26 cellular contexts compared by ENCODE assay signal in genomic region chr13:90448466-90449037, GRCh38.
DNase-seq lines count a peak whose midpoint lies in the region; ATAC-seq, FAIRE-seq and TF ChIP-seq lines count a peak whose summit lies in the region.
"Had no signal": no experiment of that assay in that cellular context is flagged by ENCODE, and none has a peak within 500 bp of the region (broad histone marks: within the 10 kb centered on the region; RNA-seq: fewer than 3 reads in every experiment).

No MANE protein-coding gene starts in this region.

- peak overlapping the region; percentile 79 for H3K27ac Mint-ChIP-seq in type B pancreatic cell
- H3K27ac Mint-ChIP-seq: activated naive CD8-positive, alpha-beta T cell treated with anti-CD3 and anti-CD28 coated beads, Interleukin-2, amount 10 ng/mL, durations not matched to agents 7 days and 5 days; stimulated activated naive B cell treated with anti-CD40 and anti-IgM and Interleukin-4, amounts not matched to agents 10 μg/mL and 1 μg/mL and 100 μg/mL, for 72 hours; WTC11 had no signal

- peaks cover 10% of the 10 kb centered on the region for H3K9me3 Mint-ChIP-seq in type B pancreatic cell
- H3K9me3 Mint-ChIP-seq: activated naive CD8-positive, alpha-beta T cell treated with anti-CD3 and anti-CD28 coated beads, Interleukin-2, amount 10 ng/mL, durations not matched to agents 7 days and 5 days had no signal

- H3K27ac ChIP-seq in epithelial cell of prostate, result peak overlapping the region; percentile 76
- H3K27ac ChIP-seq: lower lobe of right lung, testis had no signal

- no peak for TF ChIP-seq CTCF in type B pancreatic cell (conservative IDR thresholded peaks at IDR 0.05)

- DNase-seq in H54 (ENCODE audit: insufficient read length, low spot score), result no peak
- DNase-seq in amniotic epithelial cell (ENCODE audit: low read depth), result peak; percentile 15
- DNase-seq in epithelial cell of prostate (ENCODE audit: low read depth, low spot score), result no peak
- no peak for DNase-seq in type B pancreatic cell (ENCODE audit: extremely low spot score, unreplicated experiment)
- no peak for DNase-seq in cardiac septum (ENCODE audit: low spot score)
- no peak for DNase-seq in activated CD4-positive, alpha-beta T cell treated with anti-CD3 and anti-CD28 coated beads for 1 hour
- DNase-seq: activated CD4-positive, alpha-beta T cell treated with anti-CD3 and anti-CD28 coated beads, Interleukin-2, amount 50 U/mL, for 4 hours; activated CD8-positive, alpha-beta memory T cell treated with anti-CD3 and anti-CD28 coated beads, Interleukin-2, amount 50 U/mL, for 48 hours; activated naive CD8-positive, alpha-beta T cell treated with anti-CD3 and anti-CD28 coated beads, Interleukin-2, amount 10 ng/mL, durations not matched to agents 7 days and 5 days; caudate nucleus; effector CD4-positive, alpha-beta T cell; KG1; kidney; lower lobe of right lung; NCI-H1694; NCI-H2171 treated with DMSO at 0.1 percent for 48 hours; NCI-H526 treated with DMSO at 0.1 percent for 48 hours; nucleus accumbens; retina; stimulated activated CD4-positive, alpha-beta T cell treated with anti-CD3 and anti-CD28 coated beads, Interleukin-2, amount 100 ng/mL, for 48 hours; stimulated activated naive B cell treated with anti-CD40 and anti-IgM and Interleukin-4, amounts not matched to agents 10 μg/mL and 1 μg/mL and 100 μg/mL, for 72 hours; T-helper 9 cell; testis had no signal

- intact Hi-C loops in cardiac septum (cut with DNase I), result no loop called here

- peaks cover 9% of the 10 kb centered on the region for H3K4me1 Mint-ChIP-seq in type B pancreatic cell (ENCODE audit: unreplicated experiment)
- H3K4me1 Mint-ChIP-seq: activated naive CD8-positive, alpha-beta T cell treated with anti-CD3 and anti-CD28 coated beads, Interleukin-2, amount 10 ng/mL, durations not matched to agents 7 days and 5 days; stimulated activated naive B cell treated with anti-CD40 and anti-IgM and Interleukin-4, amounts not matched to agents 10 μg/mL and 1 μg/mL and 100 μg/mL, for 72 hours had no signal

- FAIRE-seq in H54 (lab: Jason Lieb, UNC), result peak; percentile 81

- TF ChIP-seq POLR2A in H54 (IDR thresholded peaks at IDR 0.05; ENCODE audit: low read depth, low read length), result no peak

- no peaks in the 10 kb centered on the region for H3K27me3 Mint-ChIP-seq in type B pancreatic cell
- H3K27me3 Mint-ChIP-seq: activated naive CD8-positive, alpha-beta T cell treated with anti-CD3 and anti-CD28 coated beads, Interleukin-2, amount 10 ng/mL, durations not matched to agents 7 days and 5 days; stimulated activated naive B cell treated with anti-CD40 and anti-IgM and Interleukin-4, amounts not matched to agents 10 μg/mL and 1 μg/mL and 100 μg/mL, for 72 hours had no signal

- no peaks in the 10 kb centered on the region for H3K36me3 Mint-ChIP-seq in type B pancreatic cell
- H3K36me3 Mint-ChIP-seq: activated naive CD8-positive, alpha-beta T cell treated with anti-CD3 and anti-CD28 coated beads, Interleukin-2, amount 10 ng/mL, durations not matched to agents 7 days and 5 days; stimulated activated naive B cell treated with anti-CD40 and anti-IgM and Interleukin-4, amounts not matched to agents 10 μg/mL and 1 μg/mL and 100 μg/mL, for 72 hours; WTC11 had no signal

- no peak overlapping the region for H3K4me3 Mint-ChIP-seq in type B pancreatic cell
- H3K4me3 Mint-ChIP-seq: activated naive CD8-positive, alpha-beta T cell treated with anti-CD3 and anti-CD28 coated beads, Interleukin-2, amount 10 ng/mL, durations not matched to agents 7 days and 5 days; stimulated activated naive B cell treated with anti-CD40 and anti-IgM and Interleukin-4, amounts not matched to agents 10 μg/mL and 1 μg/mL and 100 μg/mL, for 72 hours; WTC11 had no signal

- ATAC-seq in GM21515 (IDR thresholded peaks at IDR 0.05; ENCODE audit: unreplicated experiment), result no peak
- ATAC-seq: esophagus mucosa; lower lobe of right lung; stimulated activated naive B cell treated with anti-CD40 and anti-IgM and Interleukin-4, amounts not matched to agents 10 μg/mL and 1 μg/mL and 100 μg/mL, for 72 hours had no signal
